In genomic region chr2:201136889-201137321, GRCh38 we compare ENCODE assay signal across 1 cellular context.
A peak's percentile ranks its signal among the peaks of the same experiment; 100 is the strongest.
TF ChIP-seq lines count a peak whose summit lies in the region.

No MANE protein-coding gene starts in this region.

TF ChIP-seq in HepG2, 621 proteins besides CTCF, POLR2A, EP300 and RAD21:
- TF ChIP-seq RFXAP (CRISPR knock-in tag; IDR thresholded peaks at IDR 0.05; ENCODE audit: borderline replicate concordance): no peak
- TF ChIP-seq ZMYM4 (CRISPR knock-in tag; IDR thresholded peaks at IDR 0.05): no peak
- no peak for TF ChIP-seq MED13 (CRISPR knock-in tag; IDR thresholded peaks at IDR 0.05)
- TF ChIP-seq ZNF879 (CRISPR knock-in tag; IDR thresholded peaks at IDR 0.05): no peak
- no peak for TF ChIP-seq IKZF5 (CRISPR knock-in tag; IDR thresholded peaks at IDR 0.05)
- TF ChIP-seq ZNF687 (CRISPR knock-in tag; IDR thresholded peaks at IDR 0.05): 0 out of 2 replicates have a peak, but pooled peaks have one; percentile 0
- peak; percentile 20 for TF ChIP-seq AGO2 (optimal IDR thresholded peaks at IDR 0.05; ENCODE audit: low read depth, low read length)
- TF ChIP-seq MLXIP (CRISPR knock-in tag; IDR thresholded peaks at IDR 0.05; ENCODE audit: borderline replicate concordance): no peak
- no peak for TF ChIP-seq ZNF484 (CRISPR knock-in tag; IDR thresholded peaks at IDR 0.05; ENCODE audit: borderline replicate concordance, low read depth)
- no peak for TF ChIP-seq RARA (CRISPR knock-in tag; IDR thresholded peaks at IDR 0.05)
- TF ChIP-seq SRSF1 (optimal IDR thresholded peaks at IDR 0.05; ENCODE audit: low read depth, low read length): no peak
- TF ChIP-seq ZKSCAN5 (CRISPR knock-in tag; IDR thresholded peaks at IDR 0.05): no peak
- TF ChIP-seq ZNF550 (CRISPR knock-in tag; IDR thresholded peaks at IDR 0.05; ENCODE audit: borderline replicate concordance): no peak
- TF ChIP-seq ZNF564 (CRISPR knock-in tag; IDR thresholded peaks at IDR 0.05): no peak
- TF ChIP-seq RBM22 (optimal IDR thresholded peaks at IDR 0.05; ENCODE audit: low read length): peak; percentile 45
- TF ChIP-seq ZNF589 (CRISPR knock-in tag; conservative IDR thresholded peaks at IDR 0.05): no peak
- no peak for TF ChIP-seq ZNF672 (CRISPR knock-in tag; IDR thresholded peaks at IDR 0.05)
- TF ChIP-seq NRL (CRISPR knock-in tag; IDR thresholded peaks at IDR 0.05; ENCODE audit: borderline replicate concordance): no peak
